Comparison of ENCODE assay signal across 25 cellular contexts in genomic region chr6:34385793-34386195, GRCh38. TPM values are rescaled to one million over a fixed set of nuclear protein-coding genes. Genes with fewer than 3 reads are reported as not detected.
DNase-seq lines count a peak whose midpoint lies in the region; FAIRE-seq and TF ChIP-seq lines count a peak whose summit lies in the region.
"Had no signal": no experiment of that assay in that cellular context is flagged by ENCODE, and none has a peak within 500 bp of the region (broad histone marks: within the 10 kb centered on the region; RNA-seq: fewer than 3 reads in every experiment).

No MANE protein-coding gene starts in this region.

- no peak for TF ChIP-seq EP300 in H1 (IDR thresholded peaks at IDR 0.05; ENCODE audit: borderline replicate concordance in 1 of 2, low read depth in 2 of 2, low read length in 2 of 2)

- H3K79me2 ChIP-seq in H1 (ENCODE audit: control insufficient read depth in 1 of 2, insufficient read depth in 2 of 2, low read length in 2 of 2), result peaks cover 12 to 97% of the 10 kb centered on the region in 2 experiments
- peaks cover 81% of the 10 kb centered on the region for H3K79me2 ChIP-seq in osteoblast (ENCODE audit: insufficient read depth, low read length)

- no peak overlapping the region for H3K4me3 Mint-ChIP-seq in CD14-positive monocyte
- H3K4me3 Mint-ChIP-seq in activated CD4-positive, alpha-beta T cell treated with anti-CD3 and anti-CD28 coated beads, Interleukin-2, amount 10 ng/mL, durations not matched to agents 24 days and 14 days, result no peak overlapping the region
- H3K4me3 Mint-ChIP-seq: memory B cell; stimulated activated naive CD8-positive, alpha-beta T cell treated with anti-CD3 and anti-CD28 coated beads, Interleukin-15, Interleukin-2, amounts not matched to agents 100 ng/mL and 50 ng/mL, for 24 hours; T-helper 2 cell treated with Interferon-gamma antibody and Interleukin-4, amounts not matched to agents 5 μg/mL and 100 μg/mL, for 36 hours had no signal

- TF ChIP-seq CTCF in H1 (IDR thresholded peaks at IDR 0.05; ENCODE audit: control extremely low read depth in 1 of 3, insufficient read depth in 1 of 3, low read depth in 1 of 3, low read length in 3 of 3), result no peak
- no peak for TF ChIP-seq CTCF in osteoblast (IDR thresholded peaks at IDR 0.05; ENCODE audit: extremely low read depth, low read depth, low read length)
- no peak for TF ChIP-seq CTCF in CD14-positive monocyte (IDR thresholded peaks at IDR 0.05)
- TF ChIP-seq CTCF in RWPE1 (conservative IDR thresholded peaks at IDR 0.05; ENCODE audit: low read depth), result no peak

- H3K23ac ChIP-seq in H1 (ENCODE audit: insufficient read length), result no peak overlapping the region

- no peak overlapping the region; the same call in 1 of the 2 replicates for H3K18ac ChIP-seq in H1 (ENCODE audit: extremely low read depth, low read length)

- peaks cover 0 to 2% (median 0%) of the 10 kb centered on the region in 3 donors for H3K27me3 Mint-ChIP-seq in CD14-positive monocyte (ENCODE audit: low read depth in 3 of 3)
- H3K27me3 Mint-ChIP-seq in activated CD4-positive, alpha-beta T cell treated with anti-CD3 and anti-CD28 coated beads, Interleukin-2, amount 10 ng/mL, durations not matched to agents 24 days and 14 days, result no peaks in the 10 kb centered on the region
- H3K27me3 Mint-ChIP-seq: memory B cell; stimulated activated naive CD8-positive, alpha-beta T cell treated with anti-CD3 and anti-CD28 coated beads, Interleukin-15, Interleukin-2, amounts not matched to agents 100 ng/mL and 50 ng/mL, for 24 hours had no signal

- H3K36me3 Mint-ChIP-seq in CD14-positive monocyte, result peaks cover 4 to 10% of the 10 kb centered on the region in 2 donors
- peaks cover 4% of the 10 kb centered on the region for H3K36me3 Mint-ChIP-seq in activated CD4-positive, alpha-beta T cell treated with anti-CD3 and anti-CD28 coated beads, Interleukin-2, amount 10 ng/mL, durations not matched to agents 24 days and 14 days (ENCODE audit: low read depth)

- H3K27me3 ChIP-seq in H1 (replicated peaks in 1 of 4; ENCODE audit: control insufficient read depth in 3 of 4, extremely low read depth in 1 of 4, insufficient read depth in 3 of 4, low read length in 3 of 4), result no peaks in the 10 kb centered on the region
- H3K27me3 ChIP-seq in osteoblast (ENCODE audit: insufficient read depth, low read length), result no peaks in the 10 kb centered on the region
- H3K27me3 ChIP-seq: right atrium auricular region had no signal

- no peak overlapping the region for H2BK12ac ChIP-seq in H1 (ENCODE audit: low read depth, low read length)

- peak; percentile 26 for DNase-seq in NCI-H2171 treated with DMSO at 0.1 percent for 48 hours (lab: John Stamatoyannopoulos, UW)
- DNase-seq in NCI-H2171 (lab: John Stamatoyannopoulos, UW), result no peak
- no peak for DNase-seq in H1 (ENCODE audit: low read depth in 1 of 2, low spot score in 2 of 2)
- no peak for DNase-seq in osteoblast (ENCODE audit: insufficient read length, low spot score, missing footprints)
- DNase-seq in CD14-positive monocyte (ENCODE audit: low spot score), result no peak
- no peak for DNase-seq in iPS-NIHi11 (ENCODE audit: low spot score)
- DNase-seq in RWPE1 (ENCODE audit: low spot score), result no peak
- DNase-seq in activated CD4-positive, alpha-beta T cell treated with anti-CD3 and anti-CD28 coated beads, Interleukin-2, amount 10 ng/mL, durations not matched to agents 24 days and 14 days, result no peak
- DNase-seq: 8988T; activated CD4-positive, alpha-beta T cell treated with anti-CD3 and anti-CD28 coated beads, Interleukin-2, amount 50 U/mL, for 1 hour; activated naive CD4-positive, alpha-beta T cell treated with anti-CD3 and anti-CD28 coated beads, Interleukin-2, amount 50 U/mL, for 16 hours; amygdala; cortex of kidney; DMS79 treated with DMSO at 0.1 percent for 48 hours; H7; NCI-H187 treated with DMSO at 0.1 percent for 48 hours; NCI-H345; NCI-H774; stimulated activated CD4-positive, alpha-beta T cell treated with anti-CD3 and anti-CD28 coated beads, Interleukin-15, amount 100 ng/mL, for 24 hours had no signal

- no peak overlapping the region for H3K14ac ChIP-seq in H1 (ENCODE audit: insufficient read length)

- H3K4me1 Mint-ChIP-seq in CD14-positive monocyte, result peaks cover 39% of the 10 kb centered on the region
- peaks cover 16% of the 10 kb centered on the region for H3K4me1 Mint-ChIP-seq in activated CD4-positive, alpha-beta T cell treated with anti-CD3 and anti-CD28 coated beads, Interleukin-2, amount 10 ng/mL, durations not matched to agents 24 days and 14 days

- H3K27ac ChIP-seq in H1 (ENCODE audit: low read depth, low read length) (no peak overlapping the region), osteoblast (ENCODE audit: low read depth, low read length) (peak overlapping the region; percentile 36), RWPE1 (no peak overlapping the region)
- H3K27ac ChIP-seq: right atrium auricular region, VCaP had no signal

- H4K20me1 ChIP-seq in H1 (replicated peaks in 1 of 2; ENCODE audit: control insufficient read depth in 1 of 2, insufficient read depth in 2 of 2, low read length in 2 of 2), result peaks cover 0 to 7% of the 10 kb centered on the region in 2 experiments
- H4K20me1 ChIP-seq in osteoblast (ENCODE audit: insufficient read depth, low read length), result peaks cover 53% of the 10 kb centered on the region

- H2BK20ac ChIP-seq in H1 (ENCODE audit: low read length), result no peak overlapping the region

- H2BK120ac ChIP-seq in H1 (replicated peaks; ENCODE audit: low read depth, low read length), result no peak overlapping the region

- TF ChIP-seq POLR2A in H1 (IDR thresholded peaks at IDR 0.05; ENCODE audit: control extremely low read depth in 1 of 2, low read depth in 2 of 2, low read length in 2 of 2), result no peak

- no peak overlapping the region for H4K5ac ChIP-seq in H1 (ENCODE audit: insufficient read length, low read depth, low read length)

- H2BK15ac ChIP-seq in H1 (ENCODE audit: low read length), result no peak overlapping the region

- H2BK5ac ChIP-seq in H1 (ENCODE audit: low read depth, low read length), result no peak overlapping the region

- TF ChIP-seq RAD21 in H1 (IDR thresholded peaks at IDR 0.05 in 1 of 2, conservative IDR thresholded peaks at IDR 0.05 in 1 of 2; ENCODE audit: low read depth in 2 of 2, low read length in 2 of 2), result no peak

- H2AFZ ChIP-seq in H1 (ENCODE audit: low read length), result no peak overlapping the region
- H2AFZ ChIP-seq in osteoblast (ENCODE audit: low read length), result no peak overlapping the region

- H3K79me1 ChIP-seq in H1 (ENCODE audit: low read depth, low read length), result peaks cover 5% of the 10 kb centered on the region; the same call in 1 of the 2 replicates

- 82% methylated on average over 3 of the region's 3 CpGs; no CpG with 5 or more reads in 1 of the 2 experiments for WGBS in H1 (ENCODE audit: extremely low coverage in 1 of 2, insufficient coverage in 1 of 2, insufficient read length in 1 of 2, insufficient replicate concordance in 2 of 2, low coverage in 1 of 2, low lambda C conversion rate in 2 of 2, missing lambda C conversion rate in 1 of 2), 2 experiments

- POLR2A ChIA-PET in H1 (lab: Charles Lee; ENCODE audit: partially characterized antibody), result interaction anchor here (0.9 to 1.8 kb wide), 4 partner anchors 31 to 144 kb away, joined by 3 to 4 read pairs (median 3); partner anchors contain the start of gene RPS10
- POLR2A ChIA-PET in RWPE1 (lab: Yijun Ruan, JAX; ENCODE audit: low non-redundant PET), result no interaction called here

- no peak overlapping the region for H4K8ac ChIP-seq in H1 (ENCODE audit: extremely low read depth, insufficient read depth, low read length)

- no peak overlapping the region for H2AK5ac ChIP-seq in H1 (ENCODE audit: low read depth, low read length)

- H3K9ac ChIP-seq in H1 (replicated peaks in 1 of 4; ENCODE audit: extremely low read depth in 1 of 4, low read depth in 3 of 4, low read length in 3 of 4), result no peak overlapping the region

- no peaks in the 10 kb centered on the region; the same call in 1 of the 2 replicates for H3K23me2 ChIP-seq in H1 (ENCODE audit: low read depth, low read length)

- H3K56ac ChIP-seq in H1 (replicated peaks; ENCODE audit: insufficient read length, low read depth, low read length), result no peak overlapping the region

- H3K9me3 ChIP-seq in H1 (ENCODE audit: insufficient read depth in 2 of 2, low read depth in 1 of 2, low read length in 1 of 2) (no peaks in the 10 kb centered on the region), osteoblast (ENCODE audit: low read depth, low read length) (no peaks in the 10 kb centered on the region)
- H3K9me3 ChIP-seq: right atrium auricular region had no signal

- peaks cover 2 to 9% (median 6%) of the 10 kb centered on the region in 7 donors for H3K9me3 Mint-ChIP-seq in CD14-positive monocyte
- no peaks in the 10 kb centered on the region for H3K9me3 Mint-ChIP-seq in activated CD4-positive, alpha-beta T cell treated with anti-CD3 and anti-CD28 coated beads, Interleukin-2, amount 10 ng/mL, durations not matched to agents 24 days and 14 days
- H3K9me3 Mint-ChIP-seq: memory B cell; stimulated activated naive CD8-positive, alpha-beta T cell treated with anti-CD3 and anti-CD28 coated beads, Interleukin-15, Interleukin-2, amounts not matched to agents 100 ng/mL and 50 ng/mL, for 24 hours; T-helper 2 cell treated with Interferon-gamma antibody and Interleukin-4, amounts not matched to agents 5 μg/mL and 100 μg/mL, for 36 hours had no signal

- H3K4ac ChIP-seq in H1 (replicated peaks; ENCODE audit: insufficient read length, low read depth, low read length), result no peak overlapping the region

- FAIRE-seq in H1 (lab: Jason Lieb, UNC), result no peak
- FAIRE-seq: bronchial epithelial cell had no signal

- peak overlapping the region in 3 of 7 donors; percentile 28 to 60 (median 36) for H3K27ac Mint-ChIP-seq in CD14-positive monocyte
- no peak overlapping the region for H3K27ac Mint-ChIP-seq in activated CD4-positive, alpha-beta T cell treated with anti-CD3 and anti-CD28 coated beads, Interleukin-2, amount 10 ng/mL, durations not matched to agents 24 days and 14 days
- H3K27ac Mint-ChIP-seq: memory B cell; stimulated activated naive CD8-positive, alpha-beta T cell treated with anti-CD3 and anti-CD28 coated beads, Interleukin-15, Interleukin-2, amounts not matched to agents 100 ng/mL and 50 ng/mL, for 24 hours; T-helper 2 cell treated with Interferon-gamma antibody and Interleukin-4, amounts not matched to agents 5 μg/mL and 100 μg/mL, for 36 hours had no signal

- H3K4me2 ChIP-seq in H1 (ENCODE audit: insufficient read depth in 1 of 2, low read depth in 2 of 2, low read length in 2 of 2) (no peak overlapping the region), osteoblast (ENCODE audit: insufficient read depth, low read length) (no peak overlapping the region)

- no peak overlapping the region for H3K4me3 ChIP-seq in H1 (ENCODE audit: extremely low read depth in 1 of 4, insufficient read depth in 2 of 4, low read depth in 3 of 4, low read length in 4 of 4)
- H3K4me3 ChIP-seq in osteoblast (ENCODE audit: insufficient read depth, low read length), result no peak overlapping the region
- H3K4me3 ChIP-seq: right atrium auricular region had no signal

- H3K36me3 ChIP-seq in H1 (ENCODE audit: control insufficient read depth in 2 of 4, insufficient read depth in 4 of 4, low read length in 3 of 4), result no peaks in the 10 kb centered on the region
- no peaks in the 10 kb centered on the region for H3K36me3 ChIP-seq in osteoblast (ENCODE audit: insufficient read depth, low read length)
- H3K36me3 ChIP-seq: right atrium auricular region had no signal

- intact Hi-C loops in CD14-positive monocyte (cut with micrococcal nuclease), result no loop called here
- intact Hi-C loops in activated CD4-positive, alpha-beta T cell treated with anti-CD3 and anti-CD28 coated beads, Interleukin-2, amount 10 ng/mL, durations not matched to agents 24 days and 14 days (cut with micrococcal nuclease), result no loop called here

- H4K91ac ChIP-seq in H1 (replicated peaks; ENCODE audit: insufficient read length, low read length), result no peak overlapping the region

- CTCF ChIA-PET in H1 (lab: Charles Lee; ENCODE audit: partially characterized antibody) (interaction anchor here (0.9 to 1.0 kb wide), 3 partner anchors 25 to 52 kb away, joined by 3 to 4 read pairs (median 3); no protein-coding TSS in a partner anchor), RWPE1 (lab: Yijun Ruan, JAX) (no interaction called here)

- H3K4me1 ChIP-seq in H1 (replicated peaks in 1 of 4; ENCODE audit: control insufficient read depth in 3 of 4, insufficient read depth in 4 of 4, low read length in 3 of 4) (peaks cover 0 to 16% (median 8%) of the 10 kb centered on the region in 4 experiments; a peak in 4 of 7 replicates), osteoblast (ENCODE audit: insufficient read depth, low read length) (peaks cover 38% of the 10 kb centered on the region)

RNA-seq across cellular contexts. Expression of gene NUDT3, which starts 6.7 kb away (rescaled TPM):
- total RNA-seq in H1 (2021; fragmentation: NEBNext Ultra II Directional; extraction: Animal tissue kit (Norgen Biotek cat#: 25700)), result 36.3 and 36.9 TPM in 2 replicates
- polyA plus RNA-seq in H1 (2011; rRNA removed) (9.8 and 14.1 TPM in 2 replicates), CD14-positive monocyte (10 to 100 TPM in 1 of 2 donors, 1 to 10 TPM in 1; 9.3 to 10.9 TPM)
- 16.4 TPM for polyA plus RNA-seq in H1 (2011; cell fraction: cytosol; rRNA removed)
- 9.2 TPM for polyA plus RNA-seq in H1 (2011; cell fraction: nucleus; rRNA removed)
- polyA plus RNA-seq in H1 (2012, experiment 1 of 2), result 7.1 to 10.1 TPM (median 8.8 TPM) in 4 replicates
- polyA plus RNA-seq in H1 (2012, experiment 2 of 2), result 1.7 TPM
- polyA plus RNA-seq in H1 (2013, experiment 1 of 2), result 20.5 TPM
- 19.7 TPM for polyA plus RNA-seq in H1 (2013, experiment 2 of 2)
- polyA minus RNA-seq in H1 (2011; rRNA and poly(A)+ RNA removed), result 31.4 and 33.5 TPM in 2 replicates
- 20.0 TPM for polyA minus RNA-seq in H1 (2011; cell fraction: cytosol; rRNA and poly(A)+ RNA removed)
- polyA minus RNA-seq in H1 (2011; cell fraction: nucleus; rRNA and poly(A)+ RNA removed), result 13.4 TPM
- 37.6 and 42.4 TPM in 2 replicates for total RNA-seq in osteoblast
- total RNA-seq in activated CD4-positive, alpha-beta T cell treated with anti-CD3 and anti-CD28 coated beads, Interleukin-2, amount 10 ng/mL, durations not matched to agents 24 days and 14 days, result 21.2 and 21.8 TPM in 2 replicates

RNA-seq across cellular contexts. Expression of gene RPS10, which starts 40.1 kb away (rescaled TPM):
- total RNA-seq in H1 (2021; fragmentation: NEBNext Ultra II Directional; extraction: Animal tissue kit (Norgen Biotek cat#: 25700)), result 2,408 and 2,434 TPM in 2 replicates
- polyA plus RNA-seq in H1 (2011; rRNA removed), result 9,129 and 11,142 TPM in 2 replicates
- 8,215 TPM for polyA plus RNA-seq in H1 (2011; cell fraction: cytosol; rRNA removed)
- polyA plus RNA-seq in H1 (2011; cell fraction: nucleus; rRNA removed), result 3,355 TPM
- polyA plus RNA-seq in H1 (2012, experiment 1 of 2), result 3,709 to 4,828 TPM (median 4,408 TPM) in 4 replicates
- 11,667 TPM for polyA plus RNA-seq in H1 (2012, experiment 2 of 2)
- polyA plus RNA-seq in H1 (2013, experiment 1 of 2), result 2,351 TPM
- polyA plus RNA-seq in H1 (2013, experiment 2 of 2), result 2,290 TPM
- polyA minus RNA-seq in H1 (2011; rRNA and poly(A)+ RNA removed), result 1,789 and 1,888 TPM in 2 replicates
- 687 TPM for polyA minus RNA-seq in H1 (2011; cell fraction: cytosol; rRNA and poly(A)+ RNA removed)
- polyA minus RNA-seq in H1 (2011; cell fraction: nucleus; rRNA and poly(A)+ RNA removed), result 811 TPM
- total RNA-seq in osteoblast, result 1,993 and 2,228 TPM in 2 replicates
- polyA plus RNA-seq in CD14-positive monocyte, result 1,000 to 10,000 TPM in 1 of 2 donors, 100 to 1,000 TPM in 1; 645 to 1,054 TPM
- total RNA-seq in activated CD4-positive, alpha-beta T cell treated with anti-CD3 and anti-CD28 coated beads, Interleukin-2, amount 10 ng/mL, durations not matched to agents 24 days and 14 days, result 1,681 and 1,689 TPM in 2 replicates
